18 cellular contexts compared by ENCODE assay signal in the genomic region with DNA sequence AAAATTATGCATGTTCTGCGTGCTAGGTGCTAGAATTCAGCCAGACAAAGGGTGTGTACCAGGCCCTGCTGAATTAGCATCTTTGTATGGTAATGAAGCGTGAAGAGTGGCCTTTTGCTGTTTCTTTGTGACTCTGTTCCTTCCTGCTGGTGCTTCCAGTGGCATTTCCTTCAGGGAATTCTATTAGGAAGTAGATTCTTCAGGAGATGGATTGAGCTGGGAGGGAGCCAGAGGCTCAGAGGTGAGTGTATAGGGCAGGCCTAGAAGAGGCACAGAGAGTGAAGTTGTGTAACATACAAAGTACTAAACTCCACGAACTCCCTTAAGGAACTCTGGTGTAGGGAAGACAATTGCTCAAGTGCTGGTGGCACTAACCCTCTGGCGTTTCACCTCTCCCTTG.
A peak's percentile ranks its signal among the peaks of the same experiment; 100 is the strongest.
DNase-seq lines count a peak whose midpoint lies in the region; ATAC-seq, FAIRE-seq and TF ChIP-seq lines count a peak whose summit lies in the region.
"Had no signal": no experiment of that assay in that cellular context is flagged by ENCODE, and none has a peak within 500 bp of the region (broad histone marks: within the 10 kb centered on the region; RNA-seq: fewer than 3 reads in every experiment).

No MANE protein-coding gene starts in this region.

- H3K9ac ChIP-seq in duodenal mucosa (ENCODE audit: low read depth in 1 of 2, low read length in 2 of 2): no peak overlapping the region
- H3K9ac ChIP-seq in HepG2 (ENCODE audit: insufficient read depth, low read depth, low read length): no peak overlapping the region
- H3K9ac ChIP-seq in neural progenitor cell: no peak overlapping the region

- in situ Hi-C loops in HepG2 (cut with HindIII; ENCODE audit: extremely low pct_ligation_motif_present, low pct_unique_long_range_greater_than_20kb): no loop called here

- H3K27ac ChIP-seq in duodenal mucosa (ENCODE audit: low read depth, low read length) (no peak overlapping the region), HepG2 (ENCODE audit: extremely low read length, insufficient read depth, low read length) (no peak overlapping the region), neural progenitor cell (no peak overlapping the region)

- 0% methylated on average over 4 of the region's 4 CpGs for WGBS in HepG2 (ENCODE audit: low lambda C conversion rate)

- CTCF ChIA-PET in HepG2 (lab: Yijun Ruan, JAX; ENCODE audit: low intra/inter-chr PET ratio, low total read pairs): no interaction called here

- BruUV-seq in HepG2 (replicated peaks; lab: Mats Ljungman, UMichigan): no TSS peak

- H3K9me3 Mint-ChIP-seq in neural progenitor cell (peaks cover 2% of the 10 kb centered on the region), osteocyte (ENCODE audit: unreplicated experiment) (peaks cover 30% of the 10 kb centered on the region)

- H3K36me3 Mint-ChIP-seq in neural progenitor cell: no peaks in the 10 kb centered on the region
- H3K36me3 Mint-ChIP-seq in osteocyte (ENCODE audit: unreplicated experiment): no peaks in the 10 kb centered on the region
- H3K36me3 Mint-ChIP-seq: CD4-positive, CD25-positive, alpha-beta regulatory T cell; CD8-positive, alpha-beta memory T cell had no signal

- H3K4me2 ChIP-seq in HepG2 (ENCODE audit: low read depth, low read length) (peak overlapping the region; percentile 37; the same call in 1 of the 2 replicates), neural progenitor cell (no peak overlapping the region)

- no peaks in the 10 kb centered on the region for H3K79me2 ChIP-seq in HepG2 (ENCODE audit: insufficient read depth, low read length)
- no peaks in the 10 kb centered on the region for H3K79me2 ChIP-seq in neural progenitor cell (ENCODE audit: low read depth)

- H3K27ac Mint-ChIP-seq in neural progenitor cell (no peak overlapping the region), osteocyte (ENCODE audit: unreplicated experiment) (no peak overlapping the region)
- H3K27ac Mint-ChIP-seq: CD4-positive, CD25-positive, alpha-beta regulatory T cell; CD8-positive, alpha-beta memory T cell had no signal

- no peak for DNase-seq in HepG2 (ENCODE audit: low spot score)
- peak; percentile 7 for DNase-seq in neural progenitor cell (ENCODE audit: low spot score)
- no peak for DNase-seq in NCI-H146 treated with DMSO at 0.1 percent for 48 hours (lab: John Stamatoyannopoulos, UW; ENCODE audit: unreplicated experiment)
- no peak for DNase-seq in osteocyte (ENCODE audit: extremely low spot score, unreplicated experiment)
- DNase-seq: ACHN; BE2C; C1 segment of cervical spinal cord; CD4-positive, CD25-positive, alpha-beta regulatory T cell; CD8-positive, alpha-beta memory T cell; COR-L47; DMS 273 treated with DMSO at 0.1 percent for 48 hours; DMS53; GDM1 had no signal

- peaks cover 12% of the 10 kb centered on the region for H3K4me1 Mint-ChIP-seq in neural progenitor cell
- H3K4me1 Mint-ChIP-seq in osteocyte (ENCODE audit: unreplicated experiment): no peaks in the 10 kb centered on the region
- H3K4me1 Mint-ChIP-seq: CD8-positive, alpha-beta memory T cell had no signal

- no peak for TF ChIP-seq RAD21 in HepG2 (CRISPR knock-in tag; IDR thresholded peaks at IDR 0.05)

- no peak for ATAC-seq in HepG2
- no peak for ATAC-seq in GM18909 (IDR thresholded peaks at IDR 0.05; ENCODE audit: poor library complexity, unreplicated experiment)

- FAIRE-seq in HepG2 (lab: Jason Lieb, UNC): no peak
- FAIRE-seq: A204.1, H1 had no signal

- no peaks in the 10 kb centered on the region for H3F3A ChIP-seq in neural progenitor cell (ENCODE audit: low read depth)

- TF ChIP-seq CTCF in HepG2 (CRISPR knock-in tag; IDR thresholded peaks at IDR 0.05): no peak
- no peak for TF ChIP-seq CTCF in neural progenitor cell (IDR thresholded peaks at IDR 0.05)
- no peak for TF ChIP-seq CTCF in osteocyte (IDR thresholded peaks at IDR 0.05)

- TF ChIP-seq POLR2A in HepG2 (IDR thresholded peaks at IDR 0.05; ENCODE audit: insufficient read depth in 1 of 2, low read depth in 2 of 2, low read length in 2 of 2): no peak

- peak overlapping the region; percentile 32 to 40 for H3K4me3 ChIP-seq in duodenal mucosa (ENCODE audit: low read depth in 1 of 2, low read length in 2 of 2)
- peak overlapping the region in 1 of 3 experiments; percentile 22; a peak in 1 of 6 replicates for H3K4me3 ChIP-seq in HepG2 (replicated peaks in 1 of 3; ENCODE audit: insufficient read depth in 1 of 3, low read depth in 2 of 3, low read length in 3 of 3)
- H3K4me3 ChIP-seq in neural progenitor cell: no peak overlapping the region
- H3K4me3 ChIP-seq: HAP-1 had no signal

- no peaks in the 10 kb centered on the region for H3K27me3 ChIP-seq in duodenal mucosa (ENCODE audit: control insufficient read depth in 1 of 2, insufficient read depth in 2 of 2, low read length in 2 of 2)
- H3K27me3 ChIP-seq in HepG2 (ENCODE audit: control insufficient read depth in 1 of 2, insufficient read depth in 2 of 2, low read length in 2 of 2): no peaks in the 10 kb centered on the region
- H3K27me3 ChIP-seq in neural progenitor cell: no peaks in the 10 kb centered on the region
- H3K27me3 ChIP-seq: BE2C had no signal

- H4K20me1 ChIP-seq in HepG2 (ENCODE audit: insufficient read depth, low read length) (no peaks in the 10 kb centered on the region), neural progenitor cell (ENCODE audit: low read depth) (no peaks in the 10 kb centered on the region)

- no peaks in the 10 kb centered on the region for H3K9me3 ChIP-seq in duodenal mucosa (ENCODE audit: control insufficient read depth in 1 of 2, low read length in 2 of 2)
- H3K9me3 ChIP-seq in HepG2 (ENCODE audit: low read length): no peaks in the 10 kb centered on the region
- no peaks in the 10 kb centered on the region for H3K9me3 ChIP-seq in neural progenitor cell (ENCODE audit: low read depth)
- H3K9me3 ChIP-seq: BE2C, HAP-1 had no signal

- POLR2A ChIA-PET in HepG2 (lab: Yijun Ruan, JAX): no interaction called here

- no peak overlapping the region for H3K4me3 Mint-ChIP-seq in neural progenitor cell
- no peak overlapping the region for H3K4me3 Mint-ChIP-seq in osteocyte (ENCODE audit: unreplicated experiment)
- H3K4me3 Mint-ChIP-seq: CD4-positive, CD25-positive, alpha-beta regulatory T cell; CD8-positive, alpha-beta memory T cell had no signal

- H3K27me3 Mint-ChIP-seq in neural progenitor cell (ENCODE audit: insufficient read depth, low read depth): peaks cover 19% of the 10 kb centered on the region
- no peaks in the 10 kb centered on the region for H3K27me3 Mint-ChIP-seq in osteocyte (ENCODE audit: unreplicated experiment)

- no peaks in the 10 kb centered on the region for H3K36me3 ChIP-seq in duodenal mucosa (ENCODE audit: control insufficient read depth in 1 of 2, insufficient read depth in 2 of 2, low read length in 2 of 2)
- H3K36me3 ChIP-seq in HepG2 (replicated peaks in 1 of 2; ENCODE audit: control insufficient read depth in 1 of 2, insufficient read depth in 2 of 2, low read length in 2 of 2): no peaks in the 10 kb centered on the region
- no peaks in the 10 kb centered on the region for H3K36me3 ChIP-seq in neural progenitor cell
- H3K36me3 ChIP-seq: BE2C, HAP-1 had no signal

- H3K4me1 ChIP-seq in duodenal mucosa (ENCODE audit: control insufficient read depth in 1 of 2, insufficient read depth in 2 of 2, low read length in 2 of 2): peaks cover 10 to 11% of the 10 kb centered on the region in 2 donors
- H3K4me1 ChIP-seq in HepG2 (ENCODE audit: insufficient read depth, low read length): peaks cover 9% of the 10 kb centered on the region
- H3K4me1 ChIP-seq in neural progenitor cell: peaks cover 8% of the 10 kb centered on the region
- H3K4me1 ChIP-seq: BE2C, HAP-1 had no signal

- H2AFZ ChIP-seq in HepG2 (ENCODE audit: low read length) (no peak overlapping the region), neural progenitor cell (replicated peaks) (no peak overlapping the region)

- TF ChIP-seq EP300 in HepG2 (IDR thresholded peaks at IDR 0.05; ENCODE audit: low read depth in 2 of 2, low read length in 2 of 2) (no peak), HepG2 (CRISPR knock-in tag; IDR thresholded peaks at IDR 0.05; ENCODE audit: borderline replicate concordance) (no peak)

- intact Hi-C loops in HepG2 (cut with micrococcal nuclease; ENCODE audit: unreplicated experiment): no loop called here

TF ChIP-seq in HepG2, 621 proteins besides CTCF, POLR2A, EP300 and RAD21 (continues in another document):
- TF ChIP-seq, protein P1, sequence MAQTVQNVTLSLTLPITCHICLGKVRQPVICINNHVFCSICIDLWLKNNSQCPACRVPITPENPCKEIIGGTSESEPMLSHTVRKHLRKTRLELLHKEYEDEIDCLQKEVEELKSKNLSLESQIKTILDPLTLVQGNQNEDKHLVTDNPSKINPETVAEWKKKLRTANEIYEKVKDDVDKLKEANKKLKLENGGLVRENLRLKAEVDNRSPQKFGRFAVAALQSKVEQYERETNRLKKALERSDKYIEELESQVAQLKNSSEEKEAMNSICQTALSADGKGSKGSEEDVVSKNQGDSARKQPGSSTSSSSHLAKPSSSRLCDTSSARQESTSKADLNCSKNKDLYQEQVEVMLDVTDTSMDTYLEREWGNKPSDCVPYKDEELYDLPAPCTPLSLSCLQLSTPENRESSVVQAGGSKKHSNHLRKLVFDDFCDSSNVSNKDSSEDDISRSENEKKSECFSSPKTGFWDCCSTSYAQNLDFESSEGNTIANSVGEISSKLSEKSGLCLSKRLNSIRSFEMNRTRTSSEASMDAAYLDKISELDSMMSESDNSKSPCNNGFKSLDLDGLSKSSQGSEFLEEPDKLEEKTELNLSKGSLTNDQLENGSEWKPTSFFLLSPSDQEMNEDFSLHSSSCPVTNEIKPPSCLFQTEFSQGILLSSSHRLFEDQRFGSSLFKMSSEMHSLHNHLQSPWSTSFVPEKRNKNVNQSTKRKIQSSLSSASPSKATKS (CRISPR knock-in tag; IDR thresholded peaks at IDR 0.05): no peak
- no peak for TF ChIP-seq ZFP90 (CRISPR knock-in tag; IDR thresholded peaks at IDR 0.05; ENCODE audit: borderline replicate concordance)
- TF ChIP-seq, protein P2, sequence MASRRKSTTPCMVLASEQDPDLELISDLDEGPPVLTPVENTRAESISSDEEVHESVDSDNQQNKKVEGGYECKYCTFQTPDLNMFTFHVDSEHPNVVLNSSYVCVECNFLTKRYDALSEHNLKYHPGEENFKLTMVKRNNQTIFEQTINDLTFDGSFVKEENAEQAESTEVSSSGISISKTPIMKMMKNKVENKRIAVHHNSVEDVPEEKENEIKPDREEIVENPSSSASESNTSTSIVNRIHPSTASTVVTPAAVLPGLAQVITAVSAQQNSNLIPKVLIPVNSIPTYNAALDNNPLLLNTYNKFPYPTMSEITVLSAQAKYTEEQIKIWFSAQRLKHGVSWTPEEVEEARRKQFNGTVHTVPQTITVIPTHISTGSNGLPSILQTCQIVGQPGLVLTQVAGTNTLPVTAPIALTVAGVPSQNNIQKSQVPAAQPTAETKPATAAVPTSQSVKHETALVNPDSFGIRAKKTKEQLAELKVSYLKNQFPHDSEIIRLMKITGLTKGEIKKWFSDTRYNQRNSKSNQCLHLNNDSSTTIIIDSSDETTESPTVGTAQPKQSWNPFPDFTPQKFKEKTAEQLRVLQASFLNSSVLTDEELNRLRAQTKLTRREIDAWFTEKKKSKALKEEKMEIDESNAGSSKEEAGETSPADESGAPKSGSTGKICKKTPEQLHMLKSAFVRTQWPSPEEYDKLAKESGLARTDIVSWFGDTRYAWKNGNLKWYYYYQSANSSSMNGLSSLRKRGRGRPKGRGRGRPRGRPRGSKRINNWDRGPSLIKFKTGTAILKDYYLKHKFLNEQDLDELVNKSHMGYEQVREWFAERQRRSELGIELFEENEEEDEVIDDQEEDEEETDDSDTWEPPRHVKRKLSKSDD (CRISPR knock-in tag; IDR thresholded peaks at IDR 0.05; ENCODE audit: low read depth): no peak
